ENCODE assay signal across 18 cellular contexts in genomic region chr20:13344671-13345070, GRCh38.
A peak's percentile ranks its signal among the peaks of the same experiment; 100 is the strongest.
DNase-seq lines count a peak whose midpoint lies in the region; TF ChIP-seq lines count a peak whose summit lies in the region.
"Had no signal": no experiment of that assay in that cellular context is flagged by ENCODE, and none has a peak within 500 bp of the region (broad histone marks: within the 10 kb centered on the region; RNA-seq: fewer than 3 reads in every experiment).

No MANE protein-coding gene starts in this region.

- DNase-seq in EH (ENCODE audit: low read depth), result peak; percentile 74
- DNase-seq in T1000 (lab: John Stamatoyannopoulos, UW), result peak; percentile 74
- DNase-seq in smooth muscle cell (lab: John Stamatoyannopoulos, UW; ENCODE audit: unreplicated experiment), result no peak
- no peak for DNase-seq in KG1 (lab: John Stamatoyannopoulos, UW)
- DNase-seq in HUDEP-2 (lab: John Stamatoyannopoulos, UW; ENCODE audit: unreplicated experiment in 76 of 76), result no peak
- DNase-seq in foreskin melanocyte, result no peak
- DNase-seq: CD4-positive, alpha-beta T cell; GF-D8; NCI-H1417; NCI-H1694 treated with DMSO at 0.1 percent for 48 hours; NCI-H2081 treated with DMSO at 0.1 percent for 48 hours; NCI-H446 treated with DMSO at 0.1 percent for 48 hours; NCI-H526 treated with DMSO at 0.1 percent for 48 hours; OCI-M1; Right ventricle myocardium superior had no signal

- H3K36me3 ChIP-seq in muscle layer of colon (ENCODE audit: insufficient read depth, low read length) (no peaks in the 10 kb centered on the region), smooth muscle cell (ENCODE audit: low read depth) (no peaks in the 10 kb centered on the region)
- H3K36me3 ChIP-seq: BLaER1 had no signal

- no peaks in the 10 kb centered on the region for H3K79me2 ChIP-seq in smooth muscle cell (ENCODE audit: low read depth)

- H3K4me1 ChIP-seq in muscle layer of colon (ENCODE audit: insufficient read depth, low read length) (peaks cover 38% of the 10 kb centered on the region), smooth muscle cell (ENCODE audit: low read depth) (peaks cover 10% of the 10 kb centered on the region)
- H3K4me1 ChIP-seq: BLaER1 had no signal

- H3K4me3 ChIP-seq in muscle layer of colon (ENCODE audit: low read depth in 1 of 2, low read length in 2 of 2) (no peak overlapping the region), smooth muscle cell (no peak overlapping the region)
- H3K4me3 ChIP-seq: BLaER1 had no signal

- peaks cover 11% of the 10 kb centered on the region for H3F3A ChIP-seq in smooth muscle cell (ENCODE audit: low read depth)

- peak overlapping the region; percentile 5 for H2AFZ ChIP-seq in smooth muscle cell (ENCODE audit: low read depth)

- H3K27me3 ChIP-seq in muscle layer of colon (ENCODE audit: control insufficient read depth in 1 of 2, insufficient read depth in 2 of 2, low read length in 2 of 2) (no peaks in the 10 kb centered on the region), smooth muscle cell (ENCODE audit: low read depth) (no peaks in the 10 kb centered on the region)
- H3K27me3 ChIP-seq: BLaER1 had no signal

- H3K9me3 ChIP-seq in muscle layer of colon (ENCODE audit: low read length) (no peaks in the 10 kb centered on the region), smooth muscle cell (replicated peaks; ENCODE audit: low read depth) (no peaks in the 10 kb centered on the region)
- H3K9me3 ChIP-seq: BLaER1 had no signal

- H3K9ac ChIP-seq in muscle layer of colon (ENCODE audit: low read length) (no peak overlapping the region), smooth muscle cell (ENCODE audit: low read depth) (no peak overlapping the region)
- H3K9ac ChIP-seq: BLaER1, KMS-11 had no signal

- H4K20me1 ChIP-seq in smooth muscle cell (ENCODE audit: low read depth), result no peaks in the 10 kb centered on the region
- H4K20me1 ChIP-seq: BLaER1 had no signal

- no peak for TF ChIP-seq CTCF in smooth muscle cell (IDR thresholded peaks at IDR 0.05; ENCODE audit: borderline replicate concordance, insufficient read depth, poor library complexity, severe bottlenecking)

- H3K4me2 ChIP-seq in smooth muscle cell, result no peak overlapping the region
- H3K4me2 ChIP-seq: BLaER1, KMS-11 had no signal

- WGBS in smooth muscle cell (ENCODE audit: low lambda C conversion rate), result 61% methylated on average over 9 of the region's 9 CpGs

- H3K27ac ChIP-seq in muscle layer of colon (ENCODE audit: low read depth, low read length), result peak overlapping the region; percentile 28
- peak overlapping the region; percentile 32 for H3K27ac ChIP-seq in smooth muscle cell (ENCODE audit: low read depth)
- H3K27ac ChIP-seq: BLaER1, KMS-11 had no signal

Comparison
In these comparisons a context has a peak if more than half of its experiments do, and no peak if none do; other contexts are left out.
1. DNase-seq: peak in EH (single experiment) and T1000 (single experiment); none in smooth muscle cell (single experiment), KG1 (single experiment), HUDEP-2 (0 of 76) and foreskin melanocyte (single experiment).